1 cellular context compared by ENCODE assay signal in genomic region chr22:42090596-42091445, GRCh38.
A peak's percentile ranks its signal among the peaks of the same experiment; 100 is the strongest.
TF ChIP-seq lines count a peak whose summit lies in the region.

TSS of gene NDUFA6 (minus strand) at chr22:42090772. CDS start at chr22:42090744, 28 bp downstream.

TF ChIP-seq in HepG2, 621 proteins besides CTCF, POLR2A, EP300 and RAD21 (continued from another document and continues in another):
- TF ChIP-seq AFF4 (CRISPR knock-in tag; IDR thresholded peaks at IDR 0.05) (no peak), ZNF281 (CRISPR knock-in tag; IDR thresholded peaks at IDR 0.05; ENCODE audit: borderline replicate concordance) (no peak), ZSCAN12 (CRISPR knock-in tag; IDR thresholded peaks at IDR 0.05) (no peak), POGZ (CRISPR knock-in tag; IDR thresholded peaks at IDR 0.05) (peak; percentile 66), PITX1 (CRISPR knock-in tag; IDR thresholded peaks at IDR 0.05) (peak; percentile 33; the same call in 1 of the 2 replicates), ZNF780A (CRISPR knock-in tag; IDR thresholded peaks at IDR 0.05) (no peak), ZFX (CRISPR knock-in tag; IDR thresholded peaks at IDR 0.05; ENCODE audit: low read depth) (peak; percentile 97), RFX5 (IDR thresholded peaks at IDR 0.05; ENCODE audit: low read depth, low read length) (peak; percentile 73), CREM (IDR thresholded peaks at IDR 0.05) (0 out of 2 replicates have a peak, but pooled peaks have one; percentile 37), CREM (CRISPR knock-in tag; IDR thresholded peaks at IDR 0.05) (no peak), HOXA7 (CRISPR knock-in tag; IDR thresholded peaks at IDR 0.05) (no peak), ZBTB2 (CRISPR knock-in tag; IDR thresholded peaks at IDR 0.05; ENCODE audit: low read depth) (no peak; the same call in 1 of the 2 replicates), ARID5B (CRISPR knock-in tag; IDR thresholded peaks at IDR 0.05) (peak; percentile 65), EEA1 (CRISPR knock-in tag; IDR thresholded peaks at IDR 0.05; ENCODE audit: borderline replicate concordance) (no peak), NPAS2 (CRISPR knock-in tag; IDR thresholded peaks at IDR 0.05; ENCODE audit: borderline replicate concordance) (no peak), ZBTB38 (CRISPR knock-in tag; IDR thresholded peaks at IDR 0.05) (no peak; the same call in 1 of the 2 replicates), DMTF1 (CRISPR knock-in tag; IDR thresholded peaks at IDR 0.05) (no peak), TRIM24 (CRISPR knock-in tag; IDR thresholded peaks at IDR 0.05) (no peak), FOXO1 (CRISPR knock-in tag; IDR thresholded peaks at IDR 0.05) (0 out of 2 replicates have a peak, but pooled peaks have one; percentile 5), ZNF670 (CRISPR knock-in tag; IDR thresholded peaks at IDR 0.05; ENCODE audit: borderline replicate concordance) (peak; percentile 82; the same call in 1 of the 2 replicates), ZKSCAN1 (IDR thresholded peaks at IDR 0.05; ENCODE audit: low read length) (no peak), RFXAP (CRISPR knock-in tag; IDR thresholded peaks at IDR 0.05; ENCODE audit: borderline replicate concordance) (peak; percentile 81), ZBED4 (CRISPR knock-in tag; IDR thresholded peaks at IDR 0.05; ENCODE audit: borderline replicate concordance) (no peak), THAP7 (CRISPR knock-in tag; IDR thresholded peaks at IDR 0.05) (no peak), POLR2AphosphoS5 (IDR thresholded peaks at IDR 0.05; ENCODE audit: low read depth, low read length) (peak; percentile 93), SIX1 (CRISPR knock-in tag; IDR thresholded peaks at IDR 0.05; ENCODE audit: borderline replicate concordance) (no peak), GLI4 (CRISPR knock-in tag; IDR thresholded peaks at IDR 0.05; ENCODE audit: borderline replicate concordance) (no peak), KDM6A (CRISPR knock-in tag; IDR thresholded peaks at IDR 0.05; ENCODE audit: low read depth) (no peak), NFATC3 (CRISPR knock-in tag; IDR thresholded peaks at IDR 0.05) (no peak), ZNF510 (CRISPR knock-in tag; IDR thresholded peaks at IDR 0.05; ENCODE audit: low read depth) (peak; percentile 92), AHR (CRISPR knock-in tag; IDR thresholded peaks at IDR 0.05) (peak; percentile 64; the same call in 1 of the 2 replicates), SNAI1 (CRISPR knock-in tag; IDR thresholded peaks at IDR 0.05; ENCODE audit: borderline replicate concordance) (peak; percentile 88; the same call in 1 of the 2 replicates), ZNF660 (CRISPR knock-in tag; IDR thresholded peaks at IDR 0.05; ENCODE audit: borderline replicate concordance, low read depth) (no peak), TERF1 (CRISPR knock-in tag; IDR thresholded peaks at IDR 0.05) (no peak), SNAPC5 (CRISPR knock-in tag; IDR thresholded peaks at IDR 0.05; ENCODE audit: borderline replicate concordance) (no peak), ELF4 (CRISPR knock-in tag; IDR thresholded peaks at IDR 0.05; ENCODE audit: borderline replicate concordance) (no peak), YY1 (IDR thresholded peaks at IDR 0.05; ENCODE audit: insufficient read depth, insufficient replicate concordance, low read depth, low read length) (peak; percentile 93), ATF3 (CRISPR knock-in tag; IDR thresholded peaks at IDR 0.05) (0 out of 2 replicates have a peak, but pooled peaks have one; percentile 1), ZNF749 (CRISPR knock-in tag; IDR thresholded peaks at IDR 0.05; ENCODE audit: borderline replicate concordance) (no peak), ZNF335 (CRISPR knock-in tag; IDR thresholded peaks at IDR 0.05) (peak; percentile 37; the same call in 1 of the 2 replicates), PHF8 (CRISPR knock-in tag; IDR thresholded peaks at IDR 0.05) (peak; percentile 99)
